In the genomic region with DNA sequence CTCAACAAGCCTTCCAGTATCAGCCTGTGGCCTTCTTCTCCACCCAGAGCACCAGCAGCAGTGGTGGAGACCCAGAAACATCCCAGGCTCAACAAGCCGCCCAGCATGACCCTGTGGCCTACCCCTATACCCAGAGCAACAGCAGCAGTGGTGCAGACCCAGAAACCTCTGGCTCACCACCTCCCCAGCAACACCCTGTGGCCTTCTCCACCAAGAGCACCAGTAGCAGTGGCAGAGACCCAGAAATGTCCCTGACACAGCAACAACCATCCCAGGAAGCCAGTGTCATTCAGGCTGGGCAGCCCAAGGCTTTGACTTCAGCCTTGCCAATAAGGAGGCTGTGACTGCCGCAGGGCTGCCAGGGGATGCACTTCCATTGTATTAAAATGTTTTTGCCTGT, we compare ENCODE assay signal across 27 cellular contexts.
"Had no signal": no experiment of that assay in that cellular context is flagged by ENCODE, and none has a peak within 500 bp of the region (broad histone marks: within the 10 kb centered on the region; RNA-seq: fewer than 3 reads in every experiment).

No MANE protein-coding gene starts in this region.

- H3K36me3 ChIP-seq: gastrocnemius medialis had no signal

- H3K27ac Mint-ChIP-seq: mesothelial cell of epicardium; natural killer cell treated with Interleukin-12 subunit alpha and Interleukin-12 subunit beta and Interleukin-15 and Interleukin-18, amount 100 ng/mL, for 72 hours; progenitor cell of endocrine pancreas; stimulated activated memory B cell treated with anti-CD40 and anti-IgM and Interleukin-4, amounts not matched to agents 10 μg/mL and 1 μg/mL and 100 μg/mL, for 72 hours; type B pancreatic cell had no signal

- H3K9me3 ChIP-seq: gastrocnemius medialis, lower lobe of right lung, mucosa of descending colon, neutrophil, testis, tibial artery had no signal

- H3K27me3 ChIP-seq: dorsolateral prefrontal cortex, gastrocnemius medialis, neutrophil, testis, tibial artery had no signal

- H3K9ac ChIP-seq: parathyroid adenoma had no signal

- H2AFZ ChIP-seq: parathyroid adenoma had no signal

- H3K27me3 Mint-ChIP-seq: naive B cell; natural killer cell treated with Interleukin-12 subunit alpha and Interleukin-12 subunit beta and Interleukin-15 and Interleukin-18, amount 100 ng/mL, for 72 hours; progenitor cell of endocrine pancreas; stimulated activated memory B cell treated with anti-CD40 and anti-IgM and Interleukin-4, amounts not matched to agents 10 μg/mL and 1 μg/mL and 100 μg/mL, for 72 hours; type B pancreatic cell had no signal

- H3K4me3 Mint-ChIP-seq: mesothelial cell of epicardium; natural killer cell treated with Interleukin-12 subunit alpha and Interleukin-12 subunit beta and Interleukin-15 and Interleukin-18, amount 100 ng/mL, for 72 hours; neural crest cell; stimulated activated memory B cell treated with anti-CD40 and anti-IgM and Interleukin-4, amounts not matched to agents 10 μg/mL and 1 μg/mL and 100 μg/mL, for 72 hours; type B pancreatic cell had no signal

- H3K4me1 ChIP-seq: lower lobe of right lung, parathyroid adenoma, testis, tibial artery had no signal

- DNase-seq: effector CD4-positive, alpha-beta T cell; foreskin fibroblast; gastrocnemius medialis; left ventricle myocardium superior; lower lobe of right lung; mucosa of descending colon; naive B cell; stimulated activated CD4-positive, alpha-beta T cell treated with anti-CD3 and anti-CD28 coated beads, Interleukin-2, amount 100 ng/mL, for 24 hours; stimulated activated CD4-positive, alpha-beta T cell treated with anti-CD3 and anti-CD28 coated beads, Interleukin-4, amount 100 ng/mL, for 24 hours; stimulated activated naive CD8-positive, alpha-beta T cell treated with anti-CD3 and anti-CD28 coated beads, Interleukin-15, Interleukin-2, amounts not matched to agents 100 U/mL and 50 U/mL, for 24 hours; substantia nigra; testis; tibial artery had no signal

- H3K27ac ChIP-seq: dorsolateral prefrontal cortex, epithelial cell of prostate, gastrocnemius medialis, lower lobe of right lung, neutrophil, parathyroid adenoma, testis, tibial artery had no signal

- FAIRE-seq: colon, keratinocyte had no signal

- H3K9me3 Mint-ChIP-seq: mesothelial cell of epicardium; naive B cell; natural killer cell treated with Interleukin-12 subunit alpha and Interleukin-12 subunit beta and Interleukin-15 and Interleukin-18, amount 100 ng/mL, for 72 hours; neural crest cell; stimulated activated memory B cell treated with anti-CD40 and anti-IgM and Interleukin-4, amounts not matched to agents 10 μg/mL and 1 μg/mL and 100 μg/mL, for 72 hours; type B pancreatic cell had no signal

- ATAC-seq: esophagus mucosa; gastrocnemius medialis; left ventricle myocardium superior; lower lobe of right lung; mucosa of descending colon; natural killer cell treated with Interleukin-12 subunit alpha and Interleukin-12 subunit beta and Interleukin-15 and Interleukin-18, amount 100 ng/mL, for 72 hours; sciatic nerve; stimulated activated memory B cell treated with anti-CD40 and anti-IgM and Interleukin-4, amounts not matched to agents 10 μg/mL and 1 μg/mL and 100 μg/mL, for 72 hours; stimulated activated naive CD8-positive, alpha-beta T cell treated with anti-CD3 and anti-CD28 coated beads, Interleukin-15, Interleukin-2, amounts not matched to agents 100 U/mL and 50 U/mL, for 24 hours had no signal

- H3K4me1 Mint-ChIP-seq: mesothelial cell of epicardium, neural crest cell had no signal

- H3K79me2 ChIP-seq: parathyroid adenoma had no signal

- H3K4me3 ChIP-seq: dorsolateral prefrontal cortex, gastrocnemius medialis, lower lobe of right lung, mucosa of descending colon, testis, tibial artery had no signal
